9 cellular contexts compared by ENCODE assay signal in genomic region chr2:70901235-70902066, GRCh38. TPM values are rescaled to one million over a fixed set of nuclear protein-coding genes. Genes with fewer than 3 reads are reported as not detected.
DNase-seq lines count a peak whose midpoint lies in the region; ATAC-seq and TF ChIP-seq lines count a peak whose summit lies in the region.
"Had no signal": no experiment of that assay in that cellular context is flagged by ENCODE, and none has a peak within 500 bp of the region (broad histone marks: within the 10 kb centered on the region; RNA-seq: fewer than 3 reads in every experiment).

No MANE protein-coding gene starts in this region.

- H3K4me3 Mint-ChIP-seq in activated CD8-positive, alpha-beta memory T cell treated with anti-CD3 and anti-CD28 coated beads, Interleukin-2, amount 10 ng/mL, durations not matched to agents 7 days and 5 days, result peak overlapping the region; percentile 47
- H3K4me3 Mint-ChIP-seq in T-helper 1 cell treated with Interleukin-12 subunit alpha and Interleukin-12 subunit beta and Interleukin-4 antibody, amounts not matched to agents 30 μg/mL and 1 μg/mL, for 36 hours, result peak overlapping the region; percentile 70

- H3K27ac ChIP-seq in osteoblast (ENCODE audit: low read depth, low read length), result peak overlapping the region; percentile 74

- H3K4me3 ChIP-seq in fibroblast of villous mesenchyme (ENCODE audit: low read depth, low read length) (peak overlapping the region; percentile 72), osteoblast (ENCODE audit: insufficient read depth, low read length) (peak overlapping the region; percentile 87)

- no peak for DNase-seq in activated CD8-positive, alpha-beta memory T cell treated with anti-CD3 and anti-CD28 coated beads, Interleukin-2, amount 10 ng/mL, durations not matched to agents 7 days and 5 days
- DNase-seq in activated CD8-positive, alpha-beta memory T cell treated with anti-CD3 and anti-CD28 coated beads, Interleukin-2, amount 50 U/mL, for 4 hours, result no peak
- DNase-seq in fibroblast of villous mesenchyme (ENCODE audit: low read depth) (peak; percentile 56), osteoblast (ENCODE audit: insufficient read length, low spot score, missing footprints) (peak; percentile 88), germinal center (ENCODE audit: low spot score) (no peak)

- H3K27me3 Mint-ChIP-seq in activated CD8-positive, alpha-beta memory T cell treated with anti-CD3 and anti-CD28 coated beads, Interleukin-2, amount 10 ng/mL, durations not matched to agents 7 days and 5 days, result peaks cover 98% of the 10 kb centered on the region
- H3K27me3 Mint-ChIP-seq in T-helper 1 cell treated with Interleukin-12 subunit alpha and Interleukin-12 subunit beta and Interleukin-4 antibody, amounts not matched to agents 30 μg/mL and 1 μg/mL, for 36 hours (ENCODE audit: low read depth), result peaks cover 98% of the 10 kb centered on the region

- no peaks in the 10 kb centered on the region for H3K9me3 ChIP-seq in osteoblast (ENCODE audit: low read depth, low read length)

- H3K36me3 Mint-ChIP-seq in activated CD8-positive, alpha-beta memory T cell treated with anti-CD3 and anti-CD28 coated beads, Interleukin-2, amount 10 ng/mL, durations not matched to agents 7 days and 5 days, result no peaks in the 10 kb centered on the region
- H3K36me3 Mint-ChIP-seq in T-helper 1 cell treated with Interleukin-12 subunit alpha and Interleukin-12 subunit beta and Interleukin-4 antibody, amounts not matched to agents 30 μg/mL and 1 μg/mL, for 36 hours (ENCODE audit: low read depth), result peaks cover 2% of the 10 kb centered on the region

- H3K9me3 Mint-ChIP-seq in activated CD8-positive, alpha-beta memory T cell treated with anti-CD3 and anti-CD28 coated beads, Interleukin-2, amount 10 ng/mL, durations not matched to agents 7 days and 5 days (ENCODE audit: low read depth), result no peaks in the 10 kb centered on the region
- H3K9me3 Mint-ChIP-seq in T-helper 1 cell treated with Interleukin-12 subunit alpha and Interleukin-12 subunit beta and Interleukin-4 antibody, amounts not matched to agents 30 μg/mL and 1 μg/mL, for 36 hours, result no peaks in the 10 kb centered on the region
- H3K9me3 Mint-ChIP-seq: activated naive CD4-positive, alpha-beta T cell treated with anti-CD3 and anti-CD28 coated beads, Interleukin-2, amount 50 U/mL, for 72 hours had no signal

- peaks cover 7% of the 10 kb centered on the region for H3K4me1 Mint-ChIP-seq in activated CD8-positive, alpha-beta memory T cell treated with anti-CD3 and anti-CD28 coated beads, Interleukin-2, amount 10 ng/mL, durations not matched to agents 7 days and 5 days
- peaks cover 24% of the 10 kb centered on the region for H3K4me1 Mint-ChIP-seq in T-helper 1 cell treated with Interleukin-12 subunit alpha and Interleukin-12 subunit beta and Interleukin-4 antibody, amounts not matched to agents 30 μg/mL and 1 μg/mL, for 36 hours (ENCODE audit: low read depth)

- CTCF ChIA-PET in activated CD8-positive, alpha-beta memory T cell treated with anti-CD3 and anti-CD28 coated beads, Interleukin-2, amount 10 ng/mL, durations not matched to agents 7 days and 5 days (lab: Charles Lee), result interaction anchor here (0.6 to 1.2 kb wide), 2 partner anchors 20 to 1251 kb away, joined by 3 read pairs; no protein-coding TSS in a partner anchor

- no peak for ATAC-seq in activated CD8-positive, alpha-beta memory T cell treated with anti-CD3 and anti-CD28 coated beads, Interleukin-2, amount 10 ng/mL, durations not matched to agents 7 days and 5 days
- ATAC-seq in GM19328 (IDR thresholded peaks at IDR 0.05; ENCODE audit: unreplicated experiment), result no peak
- ATAC-seq in HG03135 (IDR thresholded peaks at IDR 0.05; ENCODE audit: unreplicated experiment), result no peak

- H3K4me2 ChIP-seq in osteoblast (ENCODE audit: insufficient read depth, low read length), result peak overlapping the region; percentile 89

- H3K79me2 ChIP-seq in osteoblast (ENCODE audit: insufficient read depth, low read length), result peaks cover 33% of the 10 kb centered on the region

- TF ChIP-seq CTCF in fibroblast of villous mesenchyme (IDR thresholded peaks at IDR 0.05; ENCODE audit: insufficient read depth, low read depth, low read length) (no peak), osteoblast (IDR thresholded peaks at IDR 0.05; ENCODE audit: extremely low read depth, low read depth, low read length) (no peak)

- peak overlapping the region; percentile 91 for H2AFZ ChIP-seq in osteoblast (ENCODE audit: low read length)

- peaks cover 8% of the 10 kb centered on the region for H3K4me1 ChIP-seq in osteoblast (ENCODE audit: insufficient read depth, low read length)

- H3K27me3 ChIP-seq in osteoblast (ENCODE audit: insufficient read depth, low read length), result peaks cover 34% of the 10 kb centered on the region

- peaks cover 3% of the 10 kb centered on the region for H3K36me3 ChIP-seq in osteoblast (ENCODE audit: insufficient read depth, low read length)

- H3K27ac Mint-ChIP-seq in activated CD8-positive, alpha-beta memory T cell treated with anti-CD3 and anti-CD28 coated beads, Interleukin-2, amount 10 ng/mL, durations not matched to agents 7 days and 5 days, result peak overlapping the region; percentile 19
- H3K27ac Mint-ChIP-seq in T-helper 1 cell treated with Interleukin-12 subunit alpha and Interleukin-12 subunit beta and Interleukin-4 antibody, amounts not matched to agents 30 μg/mL and 1 μg/mL, for 36 hours, result peak overlapping the region; percentile 59
- H3K27ac Mint-ChIP-seq: activated naive CD4-positive, alpha-beta T cell treated with anti-CD3 and anti-CD28 coated beads, Interleukin-2, amount 50 U/mL, for 72 hours had no signal

- H4K20me1 ChIP-seq in osteoblast (ENCODE audit: insufficient read depth, low read length), result peaks cover 4% of the 10 kb centered on the region

RNA-seq across cellular contexts. Expression of gene VAX2, which starts 1.1 kb away (rescaled TPM):
- not detected for total RNA-seq in activated CD8-positive, alpha-beta memory T cell treated with anti-CD3 and anti-CD28 coated beads, Interleukin-2, amount 10 ng/mL, durations not matched to agents 7 days and 5 days
- total RNA-seq in fibroblast of villous mesenchyme (0.43 and 2.9 TPM in 2 replicates), osteoblast (4.1 and 4.3 TPM in 2 replicates)

RNA-seq across cellular contexts. Expression of gene ATP6V1B1, which starts 34.2 kb away (rescaled TPM):
- not detected for total RNA-seq in activated CD8-positive, alpha-beta memory T cell treated with anti-CD3 and anti-CD28 coated beads, Interleukin-2, amount 10 ng/mL, durations not matched to agents 7 days and 5 days
- total RNA-seq in fibroblast of villous mesenchyme (0.97 TPM in 1 of 2 replicates, not detected in the other), osteoblast (0.88 and 2.5 TPM in 2 replicates)

Comparison
In these comparisons a context has a peak if more than half of its experiments do, and no peak if none do; other contexts are left out.
1. DNase-seq: peak in fibroblast of villous mesenchyme (single experiment) and osteoblast (single experiment); none in activated CD8-positive, alpha-beta memory T cell treated with anti-CD3 and anti-CD28 coated beads, Interleukin-2, amount 10 ng/mL, durations not matched to agents 7 days and 5 days (single experiment), activated CD8-positive, alpha-beta memory T cell treated with anti-CD3 and anti-CD28 coated beads, Interleukin-2, amount 50 U/mL, for 4 hours (single experiment) and germinal center (single experiment).